Comparison of ENCODE assay signal across 22 cellular contexts in genomic region chr14:83535396-83535906, GRCh38.
DNase-seq lines count a peak whose midpoint lies in the region; ATAC-seq, FAIRE-seq and TF ChIP-seq lines count a peak whose summit lies in the region.
"Had no signal": no experiment of that assay in that cellular context is flagged by ENCODE, and none has a peak within 500 bp of the region (broad histone marks: within the 10 kb centered on the region; RNA-seq: fewer than 3 reads in every experiment).

No MANE protein-coding gene starts in this region.

- no peak overlapping the region for H3K4me3 ChIP-seq in IMR-90 (ENCODE audit: insufficient read depth, low read depth, low read length)
- H3K4me3 ChIP-seq in H1 (ENCODE audit: extremely low read depth in 1 of 4, insufficient read depth in 2 of 4, low read depth in 3 of 4, low read length in 4 of 4): no peak overlapping the region
- H3K4me3 ChIP-seq: BLaER1 had no signal

- no peak overlapping the region for H2BK5ac ChIP-seq in IMR-90 (ENCODE audit: low read depth, low read length, poor library complexity, severe bottlenecking)
- H2BK5ac ChIP-seq in H1 (ENCODE audit: low read depth, low read length): no peak overlapping the region

- H2AFZ ChIP-seq in IMR-90 (replicated peaks; ENCODE audit: low read length, poor library complexity): no peak overlapping the region
- no peak overlapping the region for H2AFZ ChIP-seq in H1 (ENCODE audit: low read length)

- no TSS peak for BruUV-seq in IMR-90 (replicated peaks; lab: Mats Ljungman, UMichigan)

- TF ChIP-seq POLR2A in IMR-90 (IDR thresholded peaks at IDR 0.05; ENCODE audit: low read depth, low read length) (no peak), H1 (IDR thresholded peaks at IDR 0.05; ENCODE audit: control extremely low read depth in 1 of 2, low read depth in 2 of 2, low read length in 2 of 2) (no peak)

- no peak overlapping the region for H2BK12ac ChIP-seq in H1 (ENCODE audit: low read depth, low read length)

- in situ Hi-C loops in IMR-90 (cut with MboI; ENCODE audit: low sequenced_read_pairs): no loop called here

- no peak for TF ChIP-seq EP300 in H1 (IDR thresholded peaks at IDR 0.05; ENCODE audit: borderline replicate concordance in 1 of 2, low read depth in 2 of 2, low read length in 2 of 2)

- DNase-seq in IMR-90 (no peak), SK-N-DZ (ENCODE audit: low spot score) (peak; percentile 66), H1 (ENCODE audit: low read depth in 1 of 2, low spot score in 2 of 2) (no peak), NCI-H345 treated with DMSO at 0.1 percent for 48 hours (lab: John Stamatoyannopoulos, UW; ENCODE audit: unreplicated experiment) (no peak), HCEC 1CT (no peak), NOMO-1 treated with DMSO at 0.1 percent for 48 hours (lab: John Stamatoyannopoulos, UW; ENCODE audit: unreplicated experiment) (no peak)
- DNase-seq: 8988T; ACHN; BE2C; C1 segment of cervical spinal cord; CD4-positive, alpha-beta memory T cell; CD4-positive, CD25-positive, alpha-beta regulatory T cell; CD8-positive, alpha-beta memory T cell; COR-L47; DMS79 treated with DMSO at 0.1 percent for 48 hours; GF-D8 had no signal

- no peak overlapping the region for H2AK5ac ChIP-seq in IMR-90 (ENCODE audit: low read depth, low read length)
- H2AK5ac ChIP-seq in H1 (ENCODE audit: low read depth, low read length): no peak overlapping the region

- H3K18ac ChIP-seq in IMR-90 (ENCODE audit: low read depth, low read length) (no peak overlapping the region), H1 (ENCODE audit: extremely low read depth, low read length) (no peak overlapping the region)

- ATAC-seq in IMR-90 (ENCODE audit: low read depth): no peak
- ATAC-seq in SK-N-SH treated with all-trans-retinoic acid at 6 μM for 48 hours: no peak

- no peak for TF ChIP-seq CTCF in IMR-90 (conservative IDR thresholded peaks at IDR 0.05; ENCODE audit: low read depth, low read length)
- no peak for TF ChIP-seq CTCF in H1 (IDR thresholded peaks at IDR 0.05; ENCODE audit: control extremely low read depth in 1 of 3, insufficient read depth in 1 of 3, low read depth in 1 of 3, low read length in 3 of 3)

- H4K5ac ChIP-seq in IMR-90 (ENCODE audit: low read depth, low read length) (no peak overlapping the region), H1 (ENCODE audit: insufficient read length, low read depth, low read length) (no peak overlapping the region)

- H3K79me2 ChIP-seq in H1 (ENCODE audit: control insufficient read depth in 1 of 2, insufficient read depth in 2 of 2, low read length in 2 of 2): no peaks in the 10 kb centered on the region

- H3K14ac ChIP-seq in IMR-90 (replicated peaks; ENCODE audit: low read depth, low read length) (no peak overlapping the region), H1 (ENCODE audit: insufficient read length) (no peak overlapping the region)

- H3K27ac ChIP-seq in IMR-90 (ENCODE audit: insufficient read depth, low read length) (no peak overlapping the region), H1 (ENCODE audit: low read depth, low read length) (no peak overlapping the region)
- H3K27ac ChIP-seq: BLaER1 had no signal

- no peaks in the 10 kb centered on the region for H3K23me2 ChIP-seq in H1 (ENCODE audit: low read depth, low read length)

- H3K4me1 ChIP-seq in IMR-90 (ENCODE audit: control insufficient read depth, insufficient read depth, low read length) (no peaks in the 10 kb centered on the region), H1 (replicated peaks in 1 of 4; ENCODE audit: control insufficient read depth in 3 of 4, insufficient read depth in 4 of 4, low read length in 3 of 4) (no peaks in the 10 kb centered on the region)
- H3K4me1 ChIP-seq: BE2C, BLaER1 had no signal

- H4K20me1 ChIP-seq in IMR-90 (ENCODE audit: insufficient read depth, low read length) (no peaks in the 10 kb centered on the region), H1 (replicated peaks in 1 of 2; ENCODE audit: control insufficient read depth in 1 of 2, insufficient read depth in 2 of 2, low read length in 2 of 2) (no peaks in the 10 kb centered on the region)
- H4K20me1 ChIP-seq: BLaER1 had no signal

- TF ChIP-seq RAD21 in IMR-90 (IDR thresholded peaks at IDR 0.05; ENCODE audit: low read length): no peak
- no peak for TF ChIP-seq RAD21 in H1 (IDR thresholded peaks at IDR 0.05 in 1 of 2, conservative IDR thresholded peaks at IDR 0.05 in 1 of 2; ENCODE audit: low read depth in 2 of 2, low read length in 2 of 2)

- H3K4me2 ChIP-seq in IMR-90 (ENCODE audit: low read depth, low read length) (no peak overlapping the region), H1 (ENCODE audit: insufficient read depth in 1 of 2, low read depth in 2 of 2, low read length in 2 of 2) (no peak overlapping the region)
- H3K4me2 ChIP-seq: BLaER1 had no signal

- POLR2A ChIA-PET in IMR-90 (lab: Charles Lee; ENCODE audit: unreplicated experiment) (no interaction called here), H1 (lab: Charles Lee; ENCODE audit: partially characterized antibody) (no interaction called here)

- H4K91ac ChIP-seq in IMR-90 (ENCODE audit: insufficient read depth, low read depth, low read length) (no peak overlapping the region), H1 (replicated peaks; ENCODE audit: insufficient read length, low read length) (no peak overlapping the region)

- no peaks in the 10 kb centered on the region for H3K79me1 ChIP-seq in IMR-90 (ENCODE audit: low read depth in 1 of 2, low read length in 2 of 2)
- no peaks in the 10 kb centered on the region for H3K79me1 ChIP-seq in H1 (ENCODE audit: low read depth, low read length)

- H3K36me3 ChIP-seq in IMR-90 (ENCODE audit: control insufficient read depth, insufficient read depth, low read length): no peaks in the 10 kb centered on the region
- H3K36me3 ChIP-seq in H1 (ENCODE audit: control insufficient read depth in 2 of 4, insufficient read depth in 4 of 4, low read length in 3 of 4): no peaks in the 10 kb centered on the region
- H3K36me3 ChIP-seq: BE2C, BLaER1 had no signal

- no CpG with 5 or more reads among the region's 5 CpGs for whole genome bisulfite sequencing in IMR-90 (ENCODE audit: extremely low coverage in 2 of 2, insufficient read length in 1 of 2), 2 experiments
- 93% methylated on average over 5 of the region's 5 CpGs; no CpG with 5 or more reads in 1 of the 2 experiments for WGBS in H1 (ENCODE audit: extremely low coverage in 1 of 2, insufficient coverage in 1 of 2, insufficient read length in 1 of 2, insufficient replicate concordance in 2 of 2, low coverage in 1 of 2, low lambda C conversion rate in 2 of 2, missing lambda C conversion rate in 1 of 2), 2 experiments

- H3K56ac ChIP-seq in IMR-90 (ENCODE audit: extremely low read depth, insufficient read depth, low read length) (no peak overlapping the region), H1 (replicated peaks; ENCODE audit: insufficient read length, low read depth, low read length) (no peak overlapping the region)

- H4K8ac ChIP-seq in IMR-90 (ENCODE audit: low read depth in 2 of 2, low read length in 2 of 2) (no peak overlapping the region), H1 (ENCODE audit: extremely low read depth, insufficient read depth, low read length) (no peak overlapping the region)

- CTCF ChIA-PET in IMR-90 (lab: Yijun Ruan, JAX) (interaction anchor here (0.7 kb wide), 1 partner anchor 205 kb away, joined by 3 read pairs; no protein-coding TSS in a partner anchor), H1 (lab: Charles Lee; ENCODE audit: partially characterized antibody) (no interaction called here)

- no peaks in the 10 kb centered on the region for H3K27me3 ChIP-seq in IMR-90 (ENCODE audit: control insufficient read depth, insufficient read depth, low read length)
- no peaks in the 10 kb centered on the region for H3K27me3 ChIP-seq in H1 (replicated peaks in 1 of 4; ENCODE audit: control insufficient read depth in 3 of 4, extremely low read depth in 1 of 4, insufficient read depth in 3 of 4, low read length in 3 of 4)
- H3K27me3 ChIP-seq: BE2C, BLaER1 had no signal

- no peak overlapping the region for H2BK15ac ChIP-seq in IMR-90 (ENCODE audit: low read depth, low read length)
- H2BK15ac ChIP-seq in H1 (ENCODE audit: low read length): no peak overlapping the region

- no peak for FAIRE-seq in H1 (lab: Jason Lieb, UNC)
- FAIRE-seq: A204.1, G401.6, GM12891, GM19239 had no signal

- H3K23ac ChIP-seq in IMR-90 (ENCODE audit: low read depth, low read length): no peak overlapping the region
- H3K23ac ChIP-seq in H1 (ENCODE audit: insufficient read length): no peak overlapping the region

- H3K9ac ChIP-seq in IMR-90 (ENCODE audit: low read depth, low read length) (no peak overlapping the region), H1 (replicated peaks in 1 of 4; ENCODE audit: extremely low read depth in 1 of 4, low read depth in 3 of 4, low read length in 3 of 4) (no peak overlapping the region)
- H3K9ac ChIP-seq: BLaER1 had no signal

- no peaks in the 10 kb centered on the region for H3K9me3 ChIP-seq in IMR-90 (ENCODE audit: control insufficient read depth, insufficient read depth, low read length)
- H3K9me3 ChIP-seq in H1 (ENCODE audit: insufficient read depth in 2 of 2, low read depth in 1 of 2, low read length in 1 of 2): no peaks in the 10 kb centered on the region
- H3K9me3 ChIP-seq: BE2C had no signal

- no peaks in the 10 kb centered on the region for H3K9me1 ChIP-seq in IMR-90 (ENCODE audit: insufficient read depth, low read length)

- dilution Hi-C loops in IMR-90 (cut with HindIII; ENCODE audit: low sequenced_read_pairs, unreplicated experiment): no loop called here

- no peak overlapping the region for H2AK9ac ChIP-seq in IMR-90 (replicated peaks; ENCODE audit: low read depth, low read length, poor library complexity)

- H2BK120ac ChIP-seq in IMR-90 (ENCODE audit: low read depth, low read length): no peak overlapping the region
- H2BK120ac ChIP-seq in H1 (replicated peaks; ENCODE audit: low read depth, low read length): no peak overlapping the region

- H2BK20ac ChIP-seq in IMR-90 (ENCODE audit: low read depth, low read length): no peak overlapping the region
- H2BK20ac ChIP-seq in H1 (ENCODE audit: low read length): no peak overlapping the region

- intact Hi-C loops in IMR-90 (cut with micrococcal nuclease): no loop called here

- H3K4ac ChIP-seq in IMR-90 (ENCODE audit: low read depth, low read length) (no peak overlapping the region), H1 (replicated peaks; ENCODE audit: insufficient read length, low read depth, low read length) (no peak overlapping the region)

TF ChIP-seq in IMR-90, 13 proteins besides CTCF, POLR2A, EP300 and RAD21:
- TF ChIP-seq CEBPB (IDR thresholded peaks at IDR 0.05; ENCODE audit: low read depth, low read length) (peak; percentile 83), MAZ (IDR thresholded peaks at IDR 0.05; ENCODE audit: borderline replicate concordance, low read depth, low read length) (no peak), SMC3 (IDR thresholded peaks at IDR 0.05; ENCODE audit: low read depth, low read length) (no peak)
TF ChIP-seq in IMR-90: peak in this region for 1.

TF ChIP-seq in SK-N-SH treated with all-trans-retinoic acid at 6 μM for 48 hours, 23 proteins besides CTCF, POLR2A, EP300 and RAD21 (continues in another document):
- TF ChIP-seq ISL1 (CRISPR knock-in tag; IDR thresholded peaks at IDR 0.05): peak; percentile 44; the same call in 1 of the 2 replicates

TF ChIP-seq in H1, 55 proteins besides CTCF, POLR2A, EP300 and RAD21 (continues in another document):
- no peak for TF ChIP-seq RXRA (IDR thresholded peaks at IDR 0.05; ENCODE audit: insufficient read depth, low read depth, low read length)
